ENCODE assay signal across 1 cellular context in the genomic region with DNA sequence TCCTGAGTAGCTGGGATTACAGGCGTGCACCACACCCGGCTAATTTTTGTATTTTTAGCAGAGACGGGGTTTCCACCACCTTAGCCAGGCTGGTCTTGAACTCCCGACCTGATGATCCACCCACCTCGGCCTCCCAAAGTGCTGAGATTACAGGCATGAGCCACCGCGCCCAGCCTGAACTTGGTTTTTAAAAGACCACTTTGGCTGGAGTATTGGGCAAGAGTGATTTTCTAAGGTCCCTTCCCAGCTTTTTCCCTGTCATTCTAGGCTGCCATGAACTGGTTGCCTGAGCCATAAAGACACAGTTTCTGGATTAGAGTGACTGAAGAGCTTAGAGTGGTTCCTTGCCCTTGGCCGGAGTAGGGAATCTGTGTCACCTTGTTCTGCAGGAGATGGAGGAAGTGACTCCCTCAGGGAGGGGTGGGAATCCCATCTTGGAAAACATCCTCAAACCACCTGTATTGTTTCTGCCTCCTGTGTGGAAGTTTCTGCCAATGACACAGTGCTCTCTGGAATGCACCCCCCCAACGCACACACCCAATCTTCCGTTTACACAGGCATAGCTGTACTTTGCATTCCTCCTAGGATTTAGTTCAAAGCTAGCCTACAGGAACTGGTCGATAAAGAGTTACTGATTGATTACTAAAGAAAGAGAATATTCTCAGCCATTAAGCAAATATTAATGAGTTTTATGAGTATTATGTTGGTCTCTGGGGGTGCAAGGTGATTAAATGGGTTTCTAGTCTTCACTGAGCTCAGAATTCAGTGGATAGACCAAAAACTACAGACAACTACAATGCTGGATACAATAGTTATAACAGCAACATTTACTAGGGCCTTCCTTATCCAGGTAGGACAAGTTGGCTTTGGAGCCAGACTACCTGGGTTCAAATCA.
TF ChIP-seq lines count a peak whose summit lies in the region.

No MANE protein-coding gene starts in this region.

TF ChIP-seq in HepG2, 621 proteins besides CTCF, POLR2A, EP300 and RAD21 (continued from another document and continues in another):
- TF ChIP-seq, protein P1, sequence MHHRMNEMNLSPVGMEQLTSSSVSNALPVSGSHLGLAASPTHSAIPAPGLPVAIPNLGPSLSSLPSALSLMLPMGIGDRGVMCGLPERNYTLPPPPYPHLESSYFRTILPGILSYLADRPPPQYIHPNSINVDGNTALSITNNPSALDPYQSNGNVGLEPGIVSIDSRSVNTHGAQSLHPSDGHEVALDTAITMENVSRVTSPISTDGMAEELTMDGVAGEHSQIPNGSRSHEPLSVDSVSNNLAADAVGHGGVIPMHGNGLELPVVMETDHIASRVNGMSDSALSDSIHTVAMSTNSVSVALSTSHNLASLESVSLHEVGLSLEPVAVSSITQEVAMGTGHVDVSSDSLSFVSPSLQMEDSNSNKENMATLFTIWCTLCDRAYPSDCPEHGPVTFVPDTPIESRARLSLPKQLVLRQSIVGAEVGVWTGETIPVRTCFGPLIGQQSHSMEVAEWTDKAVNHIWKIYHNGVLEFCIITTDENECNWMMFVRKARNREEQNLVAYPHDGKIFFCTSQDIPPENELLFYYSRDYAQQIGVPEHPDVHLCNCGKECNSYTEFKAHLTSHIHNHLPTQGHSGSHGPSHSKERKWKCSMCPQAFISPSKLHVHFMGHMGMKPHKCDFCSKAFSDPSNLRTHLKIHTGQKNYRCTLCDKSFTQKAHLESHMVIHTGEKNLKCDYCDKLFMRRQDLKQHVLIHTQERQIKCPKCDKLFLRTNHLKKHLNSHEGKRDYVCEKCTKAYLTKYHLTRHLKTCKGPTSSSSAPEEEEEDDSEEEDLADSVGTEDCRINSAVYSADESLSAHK (CRISPR knock-in tag; IDR thresholded peaks at IDR 0.05; ENCODE audit: borderline replicate concordance), result 0 out of 2 replicates have a peak, but pooled peaks have one; percentile 9
- TF ChIP-seq TFE3 (CRISPR knock-in tag; IDR thresholded peaks at IDR 0.05), result peak; percentile 98
- TF ChIP-seq CBX5 (CRISPR knock-in tag; IDR thresholded peaks at IDR 0.05; ENCODE audit: borderline replicate concordance), result peak; percentile 99
- TF ChIP-seq KLF11 (CRISPR knock-in tag; IDR thresholded peaks at IDR 0.05), result 0 out of 2 replicates have a peak, but pooled peaks have one; percentile 71
- TF ChIP-seq, protein P2, sequence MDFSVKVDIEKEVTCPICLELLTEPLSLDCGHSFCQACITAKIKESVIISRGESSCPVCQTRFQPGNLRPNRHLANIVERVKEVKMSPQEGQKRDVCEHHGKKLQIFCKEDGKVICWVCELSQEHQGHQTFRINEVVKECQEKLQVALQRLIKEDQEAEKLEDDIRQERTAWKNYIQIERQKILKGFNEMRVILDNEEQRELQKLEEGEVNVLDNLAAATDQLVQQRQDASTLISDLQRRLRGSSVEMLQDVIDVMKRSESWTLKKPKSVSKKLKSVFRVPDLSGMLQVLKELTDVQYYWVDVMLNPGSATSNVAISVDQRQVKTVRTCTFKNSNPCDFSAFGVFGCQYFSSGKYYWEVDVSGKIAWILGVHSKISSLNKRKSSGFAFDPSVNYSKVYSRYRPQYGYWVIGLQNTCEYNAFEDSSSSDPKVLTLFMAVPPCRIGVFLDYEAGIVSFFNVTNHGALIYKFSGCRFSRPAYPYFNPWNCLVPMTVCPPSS (IDR thresholded peaks at IDR 0.05), result no peak
- TF ChIP-seq XRCC5 (optimal IDR thresholded peaks at IDR 0.05; ENCODE audit: low read length), result peak; percentile 97
- peak; percentile 96 for TF ChIP-seq SNAI1 (CRISPR knock-in tag; IDR thresholded peaks at IDR 0.05; ENCODE audit: borderline replicate concordance)
- TF ChIP-seq ZNF207 (IDR thresholded peaks at IDR 0.05; ENCODE audit: borderline replicate concordance), result no peak
- peak; percentile 89; the same call in 1 of the 2 replicates for TF ChIP-seq HIC2 (CRISPR knock-in tag; IDR thresholded peaks at IDR 0.05; ENCODE audit: low read depth)
- peak; percentile 96 for TF ChIP-seq ZMYM3 (CRISPR knock-in tag; IDR thresholded peaks at IDR 0.05)
- TF ChIP-seq PHF21A (CRISPR knock-in tag; IDR thresholded peaks at IDR 0.05), result peak; percentile 100
- TF ChIP-seq, protein P3, sequence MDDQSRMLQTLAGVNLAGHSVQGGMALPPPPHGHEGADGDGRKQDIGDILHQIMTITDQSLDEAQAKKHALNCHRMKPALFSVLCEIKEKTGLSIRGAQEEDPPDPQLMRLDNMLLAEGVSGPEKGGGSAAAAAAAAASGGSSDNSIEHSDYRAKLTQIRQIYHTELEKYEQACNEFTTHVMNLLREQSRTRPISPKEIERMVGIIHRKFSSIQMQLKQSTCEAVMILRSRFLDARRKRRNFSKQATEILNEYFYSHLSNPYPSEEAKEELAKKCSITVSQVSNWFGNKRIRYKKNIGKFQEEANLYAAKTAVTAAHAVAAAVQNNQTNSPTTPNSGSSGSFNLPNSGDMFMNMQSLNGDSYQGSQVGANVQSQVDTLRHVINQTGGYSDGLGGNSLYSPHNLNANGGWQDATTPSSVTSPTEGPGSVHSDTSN (CRISPR knock-in tag; IDR thresholded peaks at IDR 0.05; ENCODE audit: borderline replicate concordance), result peak; percentile 61; the same call in 1 of the 2 replicates
- TF ChIP-seq SPEN (CRISPR knock-in tag; IDR thresholded peaks at IDR 0.05; ENCODE audit: low read depth), result peak; percentile 97
- TF ChIP-seq ARID4A (CRISPR knock-in tag; IDR thresholded peaks at IDR 0.05; ENCODE audit: borderline replicate concordance), result peak; percentile 90
- no peak for TF ChIP-seq PTBP1 (IDR thresholded peaks at IDR 0.05; ENCODE audit: low read depth, low read length, poor library complexity, severe bottlenecking)
- TF ChIP-seq ZSCAN12 (CRISPR knock-in tag; IDR thresholded peaks at IDR 0.05), result peak; percentile 21; the same call in 1 of the 2 replicates
- TF ChIP-seq, protein P4, sequence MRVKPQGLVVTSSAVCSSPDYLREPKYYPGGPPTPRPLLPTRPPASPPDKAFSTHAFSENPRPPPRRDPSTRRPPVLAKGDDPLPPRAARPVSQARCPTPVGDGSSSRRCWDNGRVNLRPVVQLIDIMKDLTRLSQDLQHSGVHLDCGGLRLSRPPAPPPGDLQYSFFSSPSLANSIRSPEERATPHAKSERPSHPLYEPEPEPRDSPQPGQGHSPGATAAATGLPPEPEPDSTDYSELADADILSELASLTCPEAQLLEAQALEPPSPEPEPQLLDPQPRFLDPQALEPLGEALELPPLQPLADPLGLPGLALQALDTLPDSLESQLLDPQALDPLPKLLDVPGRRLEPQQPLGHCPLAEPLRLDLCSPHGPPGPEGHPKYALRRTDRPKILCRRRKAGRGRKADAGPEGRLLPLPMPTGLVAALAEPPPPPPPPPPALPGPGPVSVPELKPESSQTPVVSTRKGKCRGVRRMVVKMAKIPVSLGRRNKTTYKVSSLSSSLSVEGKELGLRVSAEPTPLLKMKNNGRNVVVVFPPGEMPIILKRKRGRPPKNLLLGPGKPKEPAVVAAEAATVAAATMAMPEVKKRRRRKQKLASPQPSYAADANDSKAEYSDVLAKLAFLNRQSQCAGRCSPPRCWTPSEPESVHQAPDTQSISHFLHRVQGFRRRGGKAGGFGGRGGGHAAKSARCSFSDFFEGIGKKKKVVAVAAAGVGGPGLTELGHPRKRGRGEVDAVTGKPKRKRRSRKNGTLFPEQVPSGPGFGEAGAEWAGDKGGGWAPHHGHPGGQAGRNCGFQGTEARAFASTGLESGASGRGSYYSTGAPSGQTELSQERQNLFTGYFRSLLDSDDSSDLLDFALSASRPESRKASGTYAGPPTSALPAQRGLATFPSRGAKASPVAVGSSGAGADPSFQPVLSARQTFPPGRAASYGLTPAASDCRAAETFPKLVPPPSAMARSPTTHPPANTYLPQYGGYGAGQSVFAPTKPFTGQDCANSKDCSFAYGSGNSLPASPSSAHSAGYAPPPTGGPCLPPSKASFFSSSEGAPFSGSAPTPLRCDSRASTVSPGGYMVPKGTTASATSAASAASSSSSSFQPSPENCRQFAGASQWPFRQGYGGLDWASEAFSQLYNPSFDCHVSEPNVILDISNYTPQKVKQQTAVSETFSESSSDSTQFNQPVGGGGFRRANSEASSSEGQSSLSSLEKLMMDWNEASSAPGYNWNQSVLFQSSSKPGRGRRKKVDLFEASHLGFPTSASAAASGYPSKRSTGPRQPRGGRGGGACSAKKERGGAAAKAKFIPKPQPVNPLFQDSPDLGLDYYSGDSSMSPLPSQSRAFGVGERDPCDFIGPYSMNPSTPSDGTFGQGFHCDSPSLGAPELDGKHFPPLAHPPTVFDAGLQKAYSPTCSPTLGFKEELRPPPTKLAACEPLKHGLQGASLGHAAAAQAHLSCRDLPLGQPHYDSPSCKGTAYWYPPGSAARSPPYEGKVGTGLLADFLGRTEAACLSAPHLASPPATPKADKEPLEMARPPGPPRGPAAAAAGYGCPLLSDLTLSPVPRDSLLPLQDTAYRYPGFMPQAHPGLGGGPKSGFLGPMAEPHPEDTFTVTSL (CRISPR knock-in tag; IDR thresholded peaks at IDR 0.05; ENCODE audit: borderline replicate concordance), result peak; percentile 100
- TF ChIP-seq ZNF460 (CRISPR knock-in tag; IDR thresholded peaks at IDR 0.05; ENCODE audit: borderline replicate concordance), result peak; percentile 69; the same call in 1 of the 2 replicates
- TF ChIP-seq NR1H2 (CRISPR knock-in tag; IDR thresholded peaks at IDR 0.05; ENCODE audit: borderline replicate concordance, low read depth), result peak; percentile 50; the same call in 1 of the 2 replicates
- TF ChIP-seq RORA (CRISPR knock-in tag; IDR thresholded peaks at IDR 0.05), result no peak
- TF ChIP-seq CBX2 (IDR thresholded peaks at IDR 0.05; ENCODE audit: low read depth, low read length), result no peak
- no peak for TF ChIP-seq CBX2 (CRISPR knock-in tag; IDR thresholded peaks at IDR 0.05; ENCODE audit: low read depth)
- peak; percentile 78 for TF ChIP-seq ZNF292 (CRISPR knock-in tag; IDR thresholded peaks at IDR 0.05; ENCODE audit: borderline replicate concordance, low read depth)
- peak; percentile 98 for TF ChIP-seq KDM4B (CRISPR knock-in tag; IDR thresholded peaks at IDR 0.05)
- peak; percentile 81 for TF ChIP-seq HNRNPUL1 (IDR thresholded peaks at IDR 0.05; ENCODE audit: low read depth, low read length)
- TF ChIP-seq ZNF775 (CRISPR knock-in tag; IDR thresholded peaks at IDR 0.05; ENCODE audit: borderline replicate concordance), result peak; percentile 90; the same call in 1 of the 2 replicates
- peak; percentile 99 for TF ChIP-seq FOSL2 (CRISPR knock-in tag; IDR thresholded peaks at IDR 0.05)
- peak; percentile 95; the same call in 1 of the 2 replicates for TF ChIP-seq ZFP62 (CRISPR knock-in tag; IDR thresholded peaks at IDR 0.05)
- TF ChIP-seq NCOA2 (CRISPR knock-in tag; IDR thresholded peaks at IDR 0.05), result peak; percentile 100
- TF ChIP-seq, protein P5, sequence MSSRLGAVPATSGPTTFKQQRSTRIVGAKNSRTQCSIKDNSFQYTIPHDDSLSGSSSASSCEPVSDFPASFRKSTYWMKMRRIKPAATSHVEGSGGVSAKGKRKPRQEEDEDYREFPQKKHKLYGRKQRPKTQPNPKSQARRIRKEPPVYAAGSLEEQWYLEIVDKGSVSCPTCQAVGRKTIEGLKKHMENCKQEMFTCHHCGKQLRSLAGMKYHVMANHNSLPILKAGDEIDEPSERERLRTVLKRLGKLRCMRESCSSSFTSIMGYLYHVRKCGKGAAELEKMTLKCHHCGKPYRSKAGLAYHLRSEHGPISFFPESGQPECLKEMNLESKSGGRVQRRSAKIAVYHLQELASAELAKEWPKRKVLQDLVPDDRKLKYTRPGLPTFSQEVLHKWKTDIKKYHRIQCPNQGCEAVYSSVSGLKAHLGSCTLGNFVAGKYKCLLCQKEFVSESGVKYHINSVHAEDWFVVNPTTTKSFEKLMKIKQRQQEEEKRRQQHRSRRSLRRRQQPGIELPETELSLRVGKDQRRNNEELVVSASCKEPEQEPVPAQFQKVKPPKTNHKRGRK (CRISPR knock-in tag; IDR thresholded peaks at IDR 0.05), result no peak
- TF ChIP-seq ZNF841 (CRISPR knock-in tag; IDR thresholded peaks at IDR 0.05; ENCODE audit: borderline replicate concordance), result no peak
